8 cellular contexts compared by ENCODE assay signal in genomic region chr17:1055751-1056645, GRCh38. TPM values are rescaled to one million over a fixed set of nuclear protein-coding genes. Genes with fewer than 3 reads are reported as not detected.
DNase-seq lines count a peak whose midpoint lies in the region; ATAC-seq and TF ChIP-seq lines count a peak whose summit lies in the region.

No MANE protein-coding gene starts in this region.

- no peaks in the 10 kb centered on the region for H3K27me3 Mint-ChIP-seq in CD8-positive, alpha-beta memory T cell
- no peaks in the 10 kb centered on the region for H3K27me3 Mint-ChIP-seq in dendritic cell treated with granulocyte-macrophage colony-stimulating factor and Interleukin-4, amounts not matched to agents 40 ng/mL and 50 ng/mL, for 4 days

- no peaks in the 10 kb centered on the region for H3K9me3 Mint-ChIP-seq in CD8-positive, alpha-beta memory T cell
- H3K9me3 Mint-ChIP-seq in dendritic cell treated with granulocyte-macrophage colony-stimulating factor and Interleukin-4, amounts not matched to agents 40 ng/mL and 50 ng/mL, for 4 days: no peaks in the 10 kb centered on the region
- no peaks in the 10 kb centered on the region for H3K9me3 Mint-ChIP-seq in stimulated activated effector memory CD8-positive, alpha-beta T cell treated with anti-CD3 and anti-CD28 coated beads, Interleukin-12 subunit alpha, Interleukin-12 subunit beta, amount 100 ng/mL, for 72 hours

- peaks cover 22 to 58% (median 23%) of the 10 kb centered on the region in 3 donors for H3K36me3 Mint-ChIP-seq in CD8-positive, alpha-beta memory T cell
- peaks cover 93% of the 10 kb centered on the region for H3K36me3 Mint-ChIP-seq in dendritic cell treated with granulocyte-macrophage colony-stimulating factor and Interleukin-4, amounts not matched to agents 40 ng/mL and 50 ng/mL, for 4 days (ENCODE audit: low read depth)
- peaks cover 59% of the 10 kb centered on the region for H3K36me3 Mint-ChIP-seq in stimulated activated effector memory CD8-positive, alpha-beta T cell treated with anti-CD3 and anti-CD28 coated beads, Interleukin-12 subunit alpha, Interleukin-12 subunit beta, amount 100 ng/mL, for 72 hours

- CTCF ChIA-PET in CD8-positive, alpha-beta memory T cell (lab: Charles Lee): interaction anchor here (1.0 to 2.5 kb wide), 7 partner anchors 8 to 670 kb away, joined by 3 to 9 read pairs (median 3); no protein-coding TSS in a partner anchor

- H3K4me3 Mint-ChIP-seq in CD8-positive, alpha-beta memory T cell: peak overlapping the region in 1 of 7 donors; percentile 27
- no peak overlapping the region for H3K4me3 Mint-ChIP-seq in dendritic cell treated with granulocyte-macrophage colony-stimulating factor and Interleukin-4, amounts not matched to agents 40 ng/mL and 50 ng/mL, for 4 days
- H3K4me3 Mint-ChIP-seq in stimulated activated effector memory CD8-positive, alpha-beta T cell treated with anti-CD3 and anti-CD28 coated beads, Interleukin-12 subunit alpha, Interleukin-12 subunit beta, amount 100 ng/mL, for 72 hours: no peak overlapping the region

- H3K4me1 ChIP-seq in CD8-positive, alpha-beta memory T cell (ENCODE audit: insufficient read depth, low read length): no peaks in the 10 kb centered on the region
- peaks cover 5% of the 10 kb centered on the region for H3K4me1 ChIP-seq in lower lobe of right lung

- no peaks in the 10 kb centered on the region for H3K36me3 ChIP-seq in CD8-positive, alpha-beta memory T cell (ENCODE audit: insufficient read depth, low read length)
- peaks cover 72% of the 10 kb centered on the region for H3K36me3 ChIP-seq in lower lobe of right lung

- peak; percentile 59 to 66 for ATAC-seq in activated CD4-positive, CD25-positive, alpha-beta regulatory T cell treated with anti-CD3 and anti-CD28 coated beads, Interleukin-2, amount 50 U/mL, for 24 hours
- ATAC-seq in lower lobe of right lung: peak; percentile 70 to 71
- ATAC-seq in stimulated activated effector memory CD8-positive, alpha-beta T cell treated with anti-CD3 and anti-CD28 coated beads, Interleukin-12 subunit alpha, Interleukin-12 subunit beta, amount 100 ng/mL, for 72 hours: peak; percentile 49
- ATAC-seq in HG03280 (IDR thresholded peaks at IDR 0.05; ENCODE audit: unreplicated experiment): no peak
- no peak for ATAC-seq in HG03135 (IDR thresholded peaks at IDR 0.05; ENCODE audit: unreplicated experiment)

- intact Hi-C loops in dendritic cell treated with granulocyte-macrophage colony-stimulating factor and Interleukin-4, amounts not matched to agents 40 ng/mL and 50 ng/mL, for 4 days (cut with micrococcal nuclease): loop anchor here (5.0 kb wide), 1 partner anchor 131 kb away; no protein-coding TSS in a partner anchor
- intact Hi-C loops in lower lobe of right lung (cut with DNase I): no loop called here

- H3K27ac ChIP-seq in CD8-positive, alpha-beta memory T cell (ENCODE audit: low read depth, low read length): no peak overlapping the region
- no peak overlapping the region for H3K27ac ChIP-seq in lower lobe of right lung

- POLR2A ChIA-PET in CD8-positive, alpha-beta memory T cell (lab: Charles Lee): interaction anchor here (0.5 to 0.6 kb wide), 2 partner anchors 153 to 342 kb away, joined by 3 to 5 read pairs; no protein-coding TSS in a partner anchor

- H3K4me1 Mint-ChIP-seq in CD8-positive, alpha-beta memory T cell: no peaks in the 10 kb centered on the region
- H3K4me1 Mint-ChIP-seq in dendritic cell treated with granulocyte-macrophage colony-stimulating factor and Interleukin-4, amounts not matched to agents 40 ng/mL and 50 ng/mL, for 4 days (ENCODE audit: low read depth): peaks cover 25% of the 10 kb centered on the region
- peaks cover 8% of the 10 kb centered on the region for H3K4me1 Mint-ChIP-seq in stimulated activated effector memory CD8-positive, alpha-beta T cell treated with anti-CD3 and anti-CD28 coated beads, Interleukin-12 subunit alpha, Interleukin-12 subunit beta, amount 100 ng/mL, for 72 hours

- H3K27ac Mint-ChIP-seq in CD8-positive, alpha-beta memory T cell: peak overlapping the region in 3 of 8 donors; percentile 54 to 92 (median 73)
- H3K27ac Mint-ChIP-seq in dendritic cell treated with granulocyte-macrophage colony-stimulating factor and Interleukin-4, amounts not matched to agents 40 ng/mL and 50 ng/mL, for 4 days: peak overlapping the region; percentile 14
- H3K27ac Mint-ChIP-seq in stimulated activated effector memory CD8-positive, alpha-beta T cell treated with anti-CD3 and anti-CD28 coated beads, Interleukin-12 subunit alpha, Interleukin-12 subunit beta, amount 100 ng/mL, for 72 hours: no peak overlapping the region

- TF ChIP-seq CTCF in lower lobe of right lung (IDR thresholded peaks at IDR 0.05): peak; percentile 76

- peak in 3 of 5 donors; percentile 9 to 59 (median 20) for DNase-seq in CD8-positive, alpha-beta memory T cell
- DNase-seq in HuH-7 (ENCODE audit: low spot score): peak; percentile 82
- DNase-seq in lower lobe of right lung: peak; percentile 65
- DNase-seq in stimulated activated effector memory CD8-positive, alpha-beta T cell treated with anti-CD3 and anti-CD28 coated beads, Interleukin-12 subunit alpha, Interleukin-12 subunit beta, amount 100 ng/mL, for 72 hours (ENCODE audit: low spot score in 2 of 2): peak; percentile 21 to 69

- no peaks in the 10 kb centered on the region for H3K27me3 ChIP-seq in CD8-positive, alpha-beta memory T cell (ENCODE audit: insufficient read depth, low read length, poor library complexity, severe bottlenecking)
- H3K27me3 ChIP-seq in lower lobe of right lung (ENCODE audit: low read depth): no peaks in the 10 kb centered on the region

- H3K9me3 ChIP-seq in CD8-positive, alpha-beta memory T cell (ENCODE audit: low read length): no peaks in the 10 kb centered on the region
- no peaks in the 10 kb centered on the region for H3K9me3 ChIP-seq in lower lobe of right lung

- no peak overlapping the region for H3K4me3 ChIP-seq in CD8-positive, alpha-beta memory T cell (ENCODE audit: low read length)
- no peak overlapping the region for H3K4me3 ChIP-seq in lower lobe of right lung

RNA-seq across cellular contexts. Expression of gene TIMM22, which starts 59.1 kb away (rescaled TPM):
- total RNA-seq in CD8-positive, alpha-beta memory T cell: 10 to 100 TPM; 19.9 to 21.5 TPM
- 29.2 TPM for polyA plus RNA-seq in CD8-positive, alpha-beta memory T cell
- total RNA-seq in lower lobe of right lung: 9.1 TPM

Comparison
In these comparisons a context has a peak if more than half of its experiments do, and no peak if none do; other contexts are left out.
1. DNase-seq: peak in every context shown above with its lines; median percentile 82 in HuH-7; 65 in lower lobe of right lung; 45 in stimulated activated effector memory CD8-positive, alpha-beta T cell treated with anti-CD3 and anti-CD28 coated beads, Interleukin-12 subunit alpha, Interleukin-12 subunit beta, amount 100 ng/mL, for 72 hours; 20 in CD8-positive, alpha-beta memory T cell.
2. ATAC-seq: peak in activated CD4-positive, CD25-positive, alpha-beta regulatory T cell treated with anti-CD3 and anti-CD28 coated beads, Interleukin-2, amount 50 U/mL, for 24 hours (2 of 2), lower lobe of right lung (2 of 2) and stimulated activated effector memory CD8-positive, alpha-beta T cell treated with anti-CD3 and anti-CD28 coated beads, Interleukin-12 subunit alpha, Interleukin-12 subunit beta, amount 100 ng/mL, for 72 hours (single experiment); none in HG03280 (single experiment) and HG03135 (single experiment).